8 cellular contexts compared by ENCODE assay signal in genomic region chr11:119315139-119316016, GRCh38. TPM values are rescaled to one million over a fixed set of nuclear protein-coding genes. Genes with fewer than 3 reads are reported as not detected.
DNase-seq lines count a peak whose midpoint lies in the region.

No MANE protein-coding gene starts in this region.

- H3K36me3 ChIP-seq in HUES48 (ENCODE audit: control insufficient read depth, insufficient read depth, low read length) (peaks cover 26% of the 10 kb centered on the region), mesendoderm (ENCODE audit: control insufficient read depth, insufficient read depth, low read length) (peaks cover 4% of the 10 kb centered on the region)

- no peak overlapping the region for H2BK5ac ChIP-seq in mesendoderm (ENCODE audit: low read length)

- no peaks in the 10 kb centered on the region for H3K9me3 ChIP-seq in HUES48 (ENCODE audit: control insufficient read depth, insufficient read depth, low read length)

- H3K4me2 ChIP-seq in mesendoderm (ENCODE audit: low read length) = peak overlapping the region; percentile 97

- H3K4me1 ChIP-seq in HUES48 (ENCODE audit: control insufficient read depth, insufficient read depth, low read length) = peaks cover 48% of the 10 kb centered on the region
- H3K4me1 ChIP-seq in mesendoderm (ENCODE audit: control insufficient read depth, low read depth, low read length) = peaks cover 35% of the 10 kb centered on the region

- peak overlapping the region; percentile 90 for H3K56ac ChIP-seq in mesendoderm (ENCODE audit: low read length)

- no peak overlapping the region for H4K8ac ChIP-seq in mesendoderm (ENCODE audit: low read depth, low read length)

- H2BK15ac ChIP-seq in mesendoderm (replicated peaks; ENCODE audit: low read depth) = no peak overlapping the region

- no peaks in the 10 kb centered on the region for H3K79me2 ChIP-seq in mesendoderm (ENCODE audit: control insufficient read depth, insufficient read depth, low read length)

- in situ Hi-C loops in Caki2 (cut with HindIII; ENCODE audit: low pct_unique_long_range_greater_than_20kb, low sequenced_read_pairs) = loop anchor here (25.0 kb wide), 1 partner anchor 203 kb away; the partner anchor contains the start of genes C2CD2L, DPAGT1 and HINFP

- H4K5ac ChIP-seq in mesendoderm (ENCODE audit: low read length) = no peak overlapping the region

- H3K79me1 ChIP-seq in mesendoderm (ENCODE audit: low read length) = peaks cover 4% of the 10 kb centered on the region

- DNase-seq in Caki2 (ENCODE audit: low read depth) (peak; percentile 20), mesendoderm (peak; percentile 92), substantia nigra (lab: John Stamatoyannopoulos, UW) (peak in 36 of 49 donors; percentile 54 to 99 (median 75)), NCI-H1436 (lab: John Stamatoyannopoulos, UW) (no peak), NCI-H187 treated with DMSO at 0.1 percent for 48 hours (lab: John Stamatoyannopoulos, UW) (no peak)
- DNase-seq in activated CD4-positive, alpha-beta T cell treated with anti-CD3 and anti-CD28 coated beads for 1 hour = peak; percentile 36
- DNase-seq in effector CD4-positive, alpha-beta T cell = peak; percentile 38

- H3K23ac ChIP-seq in mesendoderm (ENCODE audit: low read length) = peak overlapping the region; percentile 89

- no peak overlapping the region for H3K18ac ChIP-seq in mesendoderm (ENCODE audit: low read length)

- H3K27me3 ChIP-seq in HUES48 (ENCODE audit: control insufficient read depth, insufficient read depth, low read length) (peaks cover 40% of the 10 kb centered on the region), mesendoderm (ENCODE audit: insufficient read depth, low read length, poor library complexity) (no peaks in the 10 kb centered on the region)

- H3K4me3 ChIP-seq in HUES48 (ENCODE audit: low read depth, low read length) (peak overlapping the region; percentile 75), mesendoderm (ENCODE audit: low read length) (peak overlapping the region; percentile 65)

- no CpG with 5 or more reads among the region's 29 CpGs for WGBS in mesendoderm (ENCODE audit: extremely low coverage, insufficient coverage, low lambda C conversion rate)

- no peak overlapping the region for H2BK120ac ChIP-seq in mesendoderm (ENCODE audit: low read depth, low read length)

- H3K9ac ChIP-seq in HUES48 (ENCODE audit: low read depth, low read length) = peak overlapping the region; percentile 31; the same call in 1 of the 2 replicates
- H3K9ac ChIP-seq in mesendoderm (ENCODE audit: low read length) = peak overlapping the region; percentile 88

- H3K4ac ChIP-seq in mesendoderm (ENCODE audit: low read depth, low read length) = no peak overlapping the region

- H3K27ac ChIP-seq in HUES48 (ENCODE audit: low read depth, low read length) (peak overlapping the region; percentile 44), mesendoderm (ENCODE audit: low read depth, low read length) (no peak overlapping the region), substantia nigra (ENCODE audit: low read depth, low read length, poor library complexity, severe bottlenecking) (peak overlapping the region; percentile 93)

- H2AK5ac ChIP-seq in mesendoderm (ENCODE audit: low read length) = no peak overlapping the region

RNA-seq across cellular contexts. Expression of gene MCAM, which starts 1.6 kb away (rescaled TPM):
- 0.27 TPM in 1 of 2 replicates, not detected in the other for total RNA-seq in Caki2 (2014; rRNA removed; shearing (Covaris generic); ENCODE audit: low replicate concordance)
- 35.7 TPM for polyA plus RNA-seq in mesendoderm (2013, experiment 1 of 2)
- polyA plus RNA-seq in mesendoderm (2013, experiment 2 of 2) = 36.5 TPM

RNA-seq across cellular contexts. Expression of gene RNF26, which starts 18.9 kb away (rescaled TPM):
- 8.0 and 13.4 TPM in 2 replicates for total RNA-seq in Caki2 (2014; rRNA removed; shearing (Covaris generic); ENCODE audit: low replicate concordance)
- polyA plus RNA-seq in mesendoderm (2013, experiment 1 of 2) = 59.6 TPM
- 61.0 TPM for polyA plus RNA-seq in mesendoderm (2013, experiment 2 of 2)

RNA-seq across cellular contexts. Expression of gene C1QTNF5, which starts 25.3 kb away (rescaled TPM):
- not detected in 2 replicates for total RNA-seq in Caki2 (2014; rRNA removed; shearing (Covaris generic); ENCODE audit: low replicate concordance)
- polyA plus RNA-seq in mesendoderm (2013, experiment 1 of 2) = 0.35 TPM
- polyA plus RNA-seq in mesendoderm (2013, experiment 2 of 2) = 0.32 TPM

RNA-seq across cellular contexts. Expression of gene MFRP, which starts 31.1 kb away (rescaled TPM):
- not detected in 2 replicates for total RNA-seq in Caki2 (2014; rRNA removed; shearing (Covaris generic); ENCODE audit: low replicate concordance)
- polyA plus RNA-seq in mesendoderm (2013, experiment 1 of 2) = not detected
- not detected for polyA plus RNA-seq in mesendoderm (2013, experiment 2 of 2)

Comparison
In these comparisons a context has a peak if more than half of its experiments do, and no peak if none do; other contexts are left out.
1. DNase-seq: peak in Caki2 (single experiment), activated CD4-positive, alpha-beta T cell treated with anti-CD3 and anti-CD28 coated beads for 1 hour (single experiment), effector CD4-positive, alpha-beta T cell (single experiment), mesendoderm (single experiment) and substantia nigra (36 of 49); none in NCI-H1436 (single experiment) and NCI-H187 treated with DMSO at 0.1 percent for 48 hours (single experiment).